In the genomic region with DNA sequence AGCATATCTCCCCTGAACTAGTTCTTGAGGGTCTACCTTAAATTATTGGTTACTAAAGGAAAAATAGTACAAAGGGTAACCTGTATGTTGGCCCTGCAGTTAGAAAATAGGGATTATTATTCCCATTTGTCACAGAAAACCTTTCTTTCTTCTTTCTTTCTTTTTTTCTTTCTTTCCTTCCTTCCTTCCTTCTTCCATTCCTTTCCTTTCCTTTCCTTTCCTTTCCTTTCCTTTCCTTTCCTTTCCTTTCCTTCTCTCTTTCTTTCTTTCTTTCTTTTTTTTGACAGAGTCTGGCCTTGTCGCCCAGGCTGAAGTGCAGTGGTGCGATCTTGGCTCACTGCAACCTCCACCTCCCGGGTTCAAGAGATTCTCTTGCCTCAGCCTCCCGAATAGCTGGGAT, we compare ENCODE assay signal across 3 cellular contexts.
TF ChIP-seq lines count a peak whose summit lies in the region.

No MANE protein-coding gene starts in this region.

TF ChIP-seq in HEK293, 187 proteins besides CTCF, POLR2A, EP300 and RAD21:
- TF ChIP-seq ZNF366 (tag by site-specific recombination; conservative IDR thresholded peaks at IDR 0.05), result 0 out of 2 replicates have a peak, but pooled peaks have one; percentile 51
- peak; percentile 96 for TF ChIP-seq PRDM1 (tag by site-specific recombination; IDR thresholded peaks at IDR 0.05)

TF ChIP-seq in K562, 482 proteins besides CTCF, POLR2A, EP300 and RAD21:
- peak; percentile 65 for TF ChIP-seq ZNF512 (tag; IDR thresholded peaks at IDR 0.05)

TF ChIP-seq in HepG2, 621 proteins besides CTCF, POLR2A, EP300 and RAD21:
- peak; percentile 46 for TF ChIP-seq SRSF9 (IDR thresholded peaks at IDR 0.05; ENCODE audit: borderline replicate concordance, insufficient read depth, low read depth, low read length, poor library complexity, severe bottlenecking)
